In the genomic region with DNA sequence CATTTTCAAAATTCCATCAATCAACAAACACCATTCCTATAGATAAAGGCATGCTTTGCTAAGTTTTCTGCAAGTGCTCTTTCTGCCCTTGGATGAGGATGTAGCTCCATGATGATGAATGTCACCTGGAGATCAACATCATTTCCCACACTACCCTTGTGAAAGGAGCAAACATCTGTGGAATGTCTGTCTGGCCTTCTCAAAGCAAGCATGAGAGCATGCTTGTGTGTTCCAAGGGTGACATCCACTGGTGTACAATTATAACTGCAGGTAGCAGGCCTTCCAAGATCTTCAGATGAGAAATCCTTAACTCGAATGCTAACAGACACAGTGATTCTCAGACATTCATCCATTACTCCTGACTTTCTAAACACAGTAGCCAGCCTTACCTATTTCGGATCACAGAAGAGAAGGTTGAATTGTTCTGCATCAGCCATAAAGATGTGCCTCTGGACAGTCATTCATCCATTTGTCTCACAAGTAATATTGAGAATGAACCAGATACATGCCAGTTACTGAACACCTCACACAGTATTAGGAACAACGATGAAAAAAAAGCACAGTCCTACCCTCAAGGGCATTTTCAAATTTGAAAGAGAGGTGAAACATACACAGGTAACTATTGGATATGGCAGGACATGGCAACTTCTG, we compare ENCODE assay signal across 8 cellular contexts.
DNase-seq lines count a peak whose midpoint lies in the region; ATAC-seq and TF ChIP-seq lines count a peak whose summit lies in the region.

No MANE protein-coding gene starts in this region.

- in situ Hi-C loops in GM13977 (cut with MboI; ENCODE audit: low pct_unique_long_range_greater_than_20kb, low sequenced_read_pairs, unreplicated experiment), result no loop called here

- TF ChIP-seq CTCF in AG10803 (conservative IDR thresholded peaks at IDR 0.05; ENCODE audit: low read length), result peak; percentile 97
- peak; percentile 81 for TF ChIP-seq CTCF in GM13977 (IDR thresholded peaks at IDR 0.05; ENCODE audit: extremely low read depth, insufficient read depth, missing control alignments)
- TF ChIP-seq CTCF in mucosa of descending colon (IDR thresholded peaks at IDR 0.05), result peak; percentile 48

- ATAC-seq in HG02623 (IDR thresholded peaks at IDR 0.05; ENCODE audit: unreplicated experiment) (peak; percentile 93), mucosa of descending colon (peak; percentile 81)

- H3K4me1 ChIP-seq in SJSA1 (replicated peaks) (peaks cover 5% of the 10 kb centered on the region), mucosa of descending colon (ENCODE audit: low read depth) (no peaks in the 10 kb centered on the region)

- no peaks in the 10 kb centered on the region for H3K9me3 ChIP-seq in SJSA1 (replicated peaks)
- no peaks in the 10 kb centered on the region for H3K9me3 ChIP-seq in mucosa of descending colon

- H3K4me3 ChIP-seq in AG10803 (ENCODE audit: low read length) (no peak overlapping the region), SJSA1 (no peak overlapping the region), mucosa of descending colon (no peak overlapping the region)

- intact Hi-C loops in mucosa of descending colon (cut with DNase I, micrococcal nuclease), result loop anchor here in 1 of 2 donors (10.0 kb wide), 1 partner anchor 488 kb away; no protein-coding TSS in a partner anchor

- no peaks in the 10 kb centered on the region for H3K27me3 ChIP-seq in SJSA1 (replicated peaks)

- no peak overlapping the region for H3K27ac ChIP-seq in SJSA1

- no peak for TF ChIP-seq POLR2A in erythroblast (IDR thresholded peaks at IDR 0.05; ENCODE audit: low read length)

- H3K36me3 ChIP-seq in SJSA1 (no peaks in the 10 kb centered on the region), mucosa of descending colon (ENCODE audit: low read depth) (no peaks in the 10 kb centered on the region)

- DNase-seq in AG10803 (ENCODE audit: low read depth) (peak; percentile 98), GM13977 (ENCODE audit: low spot score) (peak; percentile 61), NAMALWA (ENCODE audit: low spot score) (peak; percentile 68), SJSA1 (ENCODE audit: low read depth in 1 of 2, low spot score in 2 of 2) (peak; percentile 65 to 75), erythroblast (lab: John Stamatoyannopoulos, UW) (peak; percentile 77 to 85), mucosa of descending colon (peak in 1 of 3 donors; percentile 33)
- DNase-seq in stimulated activated CD4-positive, alpha-beta T cell treated with anti-CD3 and anti-CD28 coated beads, Interleukin-2, amount 100 ng/mL, for 24 hours, result no peak

Comparison
In these comparisons a context has a peak if more than half of its experiments do, and no peak if none do; other contexts are left out.
1. DNase-seq: peak in AG10803 (single experiment), GM13977 (single experiment), NAMALWA (single experiment), SJSA1 (2 of 2) and erythroblast (2 of 2); none in stimulated activated CD4-positive, alpha-beta T cell treated with anti-CD3 and anti-CD28 coated beads, Interleukin-2, amount 100 ng/mL, for 24 hours (0 of 2).
2. Peak in every context shown above with its lines, with median percentiles within 50 percentile points of each other: CTCF ChIP-seq.